Comparison of ENCODE assay signal across 1 cellular context in the genomic region with DNA sequence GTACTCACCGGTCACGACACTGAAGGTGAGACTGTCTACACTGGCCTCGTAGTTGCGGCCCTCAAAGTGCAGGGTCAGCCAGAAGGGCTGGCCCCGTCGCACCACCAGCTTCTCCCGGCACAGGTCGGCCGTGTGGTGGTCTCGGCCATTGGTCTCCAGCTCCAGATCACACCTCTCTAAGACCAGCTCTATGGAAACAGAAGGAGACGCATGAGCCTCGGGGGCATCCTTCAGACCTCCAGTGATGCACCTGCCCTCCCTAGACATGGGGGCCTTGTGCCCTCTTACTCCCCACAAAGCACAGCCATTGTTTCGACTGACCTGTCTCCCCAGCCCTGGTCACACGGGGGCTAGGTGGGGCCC.
TF ChIP-seq lines count a peak whose summit lies in the region.

No MANE protein-coding gene starts in this region.

TF ChIP-seq in endothelial cell of umbilical vein, 7 proteins besides CTCF, POLR2A, EP300 and RAD21 (continued from another document):
- TF ChIP-seq GATA2 (IDR thresholded peaks at IDR 0.05; ENCODE audit: insufficient read depth, insufficient read length, low read depth, low read length) (no peak), JUN (IDR thresholded peaks at IDR 0.05; ENCODE audit: borderline replicate concordance, insufficient read depth, insufficient read length, low read depth) (no peak), POLR2AphosphoS5 (IDR thresholded peaks at IDR 0.05; ENCODE audit: insufficient read depth, low read depth, low read length) (peak; percentile 70), EZH2 (IDR thresholded peaks at IDR 0.05; ENCODE audit: borderline replicate concordance, low read depth, low read length, severe bottlenecking) (no peak), FOS (IDR thresholded peaks at IDR 0.05; ENCODE audit: borderline replicate concordance, insufficient read depth, low read length) (no peak)
- TF ChIP-seq, protein P1, sequence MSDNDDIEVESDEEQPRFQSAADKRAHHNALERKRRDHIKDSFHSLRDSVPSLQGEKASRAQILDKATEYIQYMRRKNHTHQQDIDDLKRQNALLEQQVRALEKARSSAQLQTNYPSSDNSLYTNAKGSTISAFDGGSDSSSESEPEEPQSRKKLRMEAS (IDR thresholded peaks at IDR 0.05; ENCODE audit: insufficient read depth, insufficient read length), result no peak
